Comparison of ENCODE assay signal across 3 cellular contexts in genomic region chr5:118243068-118243467, GRCh38.
"Had no signal": no experiment of that assay in that cellular context is flagged by ENCODE, and none has a peak within 500 bp of the region (broad histone marks: within the 10 kb centered on the region; RNA-seq: fewer than 3 reads in every experiment).

No MANE protein-coding gene starts in this region.

- ATAC-seq: GM12878 had no signal

- DNase-seq: GDM1, GF-D8 had no signal

- H3K4me3 ChIP-seq: GM12878 had no signal
